ENCODE assay signal across 10 cellular contexts in genomic region chr7:77757589-77757988, GRCh38. TPM values are rescaled to one million over a fixed set of nuclear protein-coding genes. Genes with fewer than 3 reads are reported as not detected.
DNase-seq lines count a peak whose midpoint lies in the region; ATAC-seq and TF ChIP-seq lines count a peak whose summit lies in the region.
"Had no signal": no experiment of that assay in that cellular context is flagged by ENCODE, and none has a peak within 500 bp of the region (broad histone marks: within the 10 kb centered on the region; RNA-seq: fewer than 3 reads in every experiment).

No MANE protein-coding gene starts in this region.

- H3K27ac ChIP-seq in ascending aorta: no peak overlapping the region
- H3K27ac ChIP-seq: parathyroid adenoma had no signal

- no peak for TF ChIP-seq POLR2A in lower leg skin (IDR thresholded peaks at IDR 0.05)

- H3K27ac Mint-ChIP-seq in nephron progenitor cell: peak overlapping the region; percentile 84

- DNase-seq in nephron progenitor cell: no peak
- no peak for DNase-seq in ascending aorta (ENCODE audit: low spot score in 2 of 2)
- no peak for DNase-seq in lower leg skin (ENCODE audit: low spot score in 2 of 2)
- DNase-seq in kidney tubule cell (ENCODE audit: low spot score): no peak
- DNase-seq: amniotic stem cell, foreskin fibroblast had no signal

- TF ChIP-seq CTCF in nephron progenitor cell (IDR thresholded peaks at IDR 0.05) (no peak), ascending aorta (IDR thresholded peaks at IDR 0.05) (no peak), lower leg skin (IDR thresholded peaks at IDR 0.05) (no peak)

- H3K4me3 Mint-ChIP-seq in nephron progenitor cell: no peak overlapping the region

- peaks cover 5% of the 10 kb centered on the region for H3K36me3 Mint-ChIP-seq in nephron progenitor cell (ENCODE audit: low read depth)

- no peaks in the 10 kb centered on the region for H3K27me3 Mint-ChIP-seq in nephron progenitor cell (ENCODE audit: low read depth, poor library complexity)

- H3K4me3 ChIP-seq in ascending aorta (no peak overlapping the region), lower leg skin (ENCODE audit: low read depth, poor library complexity, severe bottlenecking) (no peak overlapping the region)

- no peaks in the 10 kb centered on the region for H3K27me3 ChIP-seq in ascending aorta

- peaks cover 6% of the 10 kb centered on the region for H3K4me1 Mint-ChIP-seq in nephron progenitor cell

- no peaks in the 10 kb centered on the region for H3K9me3 ChIP-seq in ascending aorta

- intact Hi-C loops in ascending aorta (cut with DNase I): loop anchor here (5.0 kb wide), 1 partner anchor 60 kb away; the partner anchor contains the start of gene RSBN1L
- intact Hi-C loops in lower leg skin (cut with DNase I; ENCODE audit: low total_unique reads): loop anchor here (5.0 kb wide), 1 partner anchor 100 kb away; no protein-coding TSS in a partner anchor

- 18 to 21% methylated on average over 1 of the region's 1 CpG for WGBS in lower leg skin, 2 donors

- H3K36me3 ChIP-seq in ascending aorta: no peaks in the 10 kb centered on the region

- H3K9me3 Mint-ChIP-seq in nephron progenitor cell: no peaks in the 10 kb centered on the region

- ATAC-seq in GM18870 (IDR thresholded peaks at IDR 0.05; ENCODE audit: unreplicated experiment) (peak; percentile 81), GM21528 (IDR thresholded peaks at IDR 0.05; ENCODE audit: low FRiP score, unreplicated experiment) (peak; percentile 76), HG03378 (IDR thresholded peaks at IDR 0.05; ENCODE audit: unreplicated experiment) (peak; percentile 96)

- H3K4me1 ChIP-seq in ascending aorta: no peaks in the 10 kb centered on the region

RNA-seq across cellular contexts. Expression of gene TMEM60, which starts 40.6 kb away (rescaled TPM):
- total RNA-seq in ascending aorta: not detected
- total RNA-seq in lower leg skin: 10 to 100 TPM; 10.9 to 14.0 (median 11.7) TPM

RNA-seq across cellular contexts. Expression of gene PHTF2, which starts 41.0 kb away (rescaled TPM):
- total RNA-seq in ascending aorta (10.2 TPM), lower leg skin (10 to 100 TPM in 2 of 4 donors, 1 to 10 TPM in 2; 6.9 to 11.9 (median 9.8) TPM)

Comparison
In these comparisons a context has a peak if more than half of its experiments do, and no peak if none do; other contexts are left out.
1. RNA of gene TMEM60, which starts 40.6 kb away (total RNA-seq): 10.9 to 14.0 TPM in lower leg skin; not detected in ascending aorta (single experiment); every median in the first group is over 10 times any median in the second.
2. Peak in every context shown above with its lines, with median percentiles within 50 percentile points of each other: ATAC-seq.